14 cellular contexts compared by ENCODE assay signal in genomic region chr5:149160291-149160787, GRCh38.
"Had no signal": no experiment of that assay in that cellular context is flagged by ENCODE, and none has a peak within 500 bp of the region (broad histone marks: within the 10 kb centered on the region; RNA-seq: fewer than 3 reads in every experiment).

No MANE protein-coding gene starts in this region.

- H3K27ac ChIP-seq: ascending aorta, prostate gland, spleen had no signal

- H3K4me3 ChIP-seq: ascending aorta, lung, prostate gland, spleen had no signal

- H3K36me3 ChIP-seq: ascending aorta, prostate gland, spleen had no signal

- ATAC-seq: activated CD4-positive, alpha-beta T cell treated with anti-CD3 and anti-CD28 coated beads for 36 hours; activated CD8-positive, alpha-beta memory T cell treated with anti-CD3 and anti-CD28 coated beads, Interleukin-2, amount 10 ng/mL, durations not matched to agents 7 days and 5 days; sciatic nerve; T-cell had no signal

- H3K27me3 ChIP-seq: ascending aorta, spleen had no signal

- DNase-seq: activated CD4-positive, alpha-beta memory T cell treated with anti-CD3 and anti-CD28 coated beads for 36 hours; activated CD4-positive, alpha-beta T cell treated with anti-CD3 and anti-CD28 coated beads for 36 hours; activated CD8-positive, alpha-beta memory T cell treated with anti-CD3 and anti-CD28 coated beads, Interleukin-2, amount 10 ng/mL, durations not matched to agents 7 days and 5 days; activated naive CD4-positive, alpha-beta T cell treated with anti-CD3 and anti-CD28 coated beads, Interleukin-2, amount 10 ng/mL, durations not matched to agents 7 days and 5 days; activated T-cell treated with anti-CD3 and anti-CD28 coated beads, Interleukin-2, amount 50 U/mL, for 1 hour; endodermal cell; kidney glomerular epithelial cell; spleen; T-cell; T1000 had no signal

- H3K4me1 ChIP-seq: ascending aorta, spleen had no signal

- H3K9me3 ChIP-seq: ascending aorta, prostate gland, spleen had no signal
